Comparison of ENCODE assay signal across 16 cellular contexts in the genomic region with DNA sequence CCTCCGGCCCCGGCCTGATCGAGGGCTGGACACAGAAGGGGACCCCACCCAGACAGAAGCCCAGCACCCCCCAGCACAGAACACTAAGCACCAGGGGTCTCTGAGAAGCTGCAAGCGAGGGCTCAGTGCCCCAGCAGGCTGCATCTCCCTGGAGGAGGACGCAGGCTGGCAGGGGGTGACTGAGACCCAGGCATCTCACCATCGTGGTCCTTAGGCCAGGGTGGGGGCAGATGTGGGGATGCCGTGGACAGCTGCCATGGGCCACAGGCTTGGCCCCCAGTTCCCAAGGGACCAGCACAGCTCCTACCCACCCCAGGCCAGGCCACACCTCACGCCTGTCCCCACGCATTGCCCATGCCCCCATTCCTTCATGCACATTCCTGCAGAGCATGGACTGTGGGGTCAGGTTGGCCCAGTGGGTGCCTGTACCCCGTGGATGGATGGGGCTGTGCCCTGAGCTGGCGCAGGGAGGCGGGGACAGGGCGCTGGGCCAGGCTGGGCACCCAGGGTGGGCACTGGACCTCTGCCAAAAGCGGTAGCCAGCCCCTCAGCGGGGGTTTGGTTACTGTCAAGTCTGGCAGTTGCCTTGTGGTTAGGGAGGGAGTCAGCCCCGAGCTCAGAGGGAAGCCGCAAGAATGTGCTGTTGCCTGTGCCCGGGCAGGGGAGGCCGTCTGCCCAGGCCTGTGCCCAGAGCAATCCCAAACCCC.
DNase-seq lines count a peak whose midpoint lies in the region; ATAC-seq and TF ChIP-seq lines count a peak whose summit lies in the region.
"Had no signal": no experiment of that assay in that cellular context is flagged by ENCODE, and none has a peak within 500 bp of the region (broad histone marks: within the 10 kb centered on the region; RNA-seq: fewer than 3 reads in every experiment).

No MANE protein-coding gene starts in this region.

- no peaks in the 10 kb centered on the region for H3K27me3 Mint-ChIP-seq in activated CD8-positive, alpha-beta T cell treated with anti-CD3 and anti-CD28 coated beads for 36 hours
- peaks cover 0 to 5% (median 3%) of the 10 kb centered on the region in 3 donors for H3K27me3 Mint-ChIP-seq in CD14-positive monocyte (ENCODE audit: low read depth in 3 of 3)
- H3K27me3 Mint-ChIP-seq: activated naive CD8-positive, alpha-beta T cell treated with anti-CD3 and anti-CD28 coated beads, Interleukin-2, amount 50 U/mL, for 24 hours had no signal

- CTCF ChIA-PET in activated CD8-positive, alpha-beta T cell treated with anti-CD3 and anti-CD28 coated beads for 36 hours (lab: Charles Lee): interaction anchor here (3.1 kb wide), 1 partner anchor 63 kb away, joined by 10 read pairs; no protein-coding TSS in a partner anchor

- H3K9me3 Mint-ChIP-seq in activated CD8-positive, alpha-beta T cell treated with anti-CD3 and anti-CD28 coated beads for 36 hours: no peaks in the 10 kb centered on the region
- H3K9me3 Mint-ChIP-seq in CD14-positive monocyte: peaks cover 0 to 8% (median 2%) of the 10 kb centered on the region in 7 donors
- H3K9me3 Mint-ChIP-seq: activated naive CD8-positive, alpha-beta T cell treated with anti-CD3 and anti-CD28 coated beads, Interleukin-2, amount 50 U/mL, for 24 hours had no signal

- no peak overlapping the region for H3K4me3 Mint-ChIP-seq in activated CD8-positive, alpha-beta T cell treated with anti-CD3 and anti-CD28 coated beads for 36 hours
- H3K4me3 Mint-ChIP-seq in CD14-positive monocyte: no peak overlapping the region
- H3K4me3 Mint-ChIP-seq: activated naive CD8-positive, alpha-beta T cell treated with anti-CD3 and anti-CD28 coated beads, Interleukin-2, amount 50 U/mL, for 24 hours had no signal

- peaks cover 1% of the 10 kb centered on the region for H3K4me1 Mint-ChIP-seq in activated CD8-positive, alpha-beta T cell treated with anti-CD3 and anti-CD28 coated beads for 36 hours (ENCODE audit: low read depth)
- H3K4me1 Mint-ChIP-seq in CD14-positive monocyte: peaks cover 2% of the 10 kb centered on the region
- H3K4me1 Mint-ChIP-seq: activated naive CD8-positive, alpha-beta T cell treated with anti-CD3 and anti-CD28 coated beads, Interleukin-2, amount 50 U/mL, for 24 hours had no signal

- H3K27ac Mint-ChIP-seq in activated CD8-positive, alpha-beta T cell treated with anti-CD3 and anti-CD28 coated beads for 36 hours: no peak overlapping the region
- no peak overlapping the region for H3K27ac Mint-ChIP-seq in CD14-positive monocyte
- H3K27ac Mint-ChIP-seq: activated naive CD8-positive, alpha-beta T cell treated with anti-CD3 and anti-CD28 coated beads, Interleukin-2, amount 50 U/mL, for 24 hours had no signal

- H3K9me3 ChIP-seq in SJCRH30 (replicated peaks): no peaks in the 10 kb centered on the region
- H3K9me3 ChIP-seq: mucosa of descending colon had no signal

- H3K27ac ChIP-seq in SJCRH30: no peak overlapping the region

- H3K4me3 ChIP-seq in AG10803 (ENCODE audit: low read length): no peak overlapping the region
- no peak overlapping the region for H3K4me3 ChIP-seq in SJCRH30
- H3K4me3 ChIP-seq: mucosa of descending colon had no signal

- intact Hi-C loops in activated CD8-positive, alpha-beta T cell treated with anti-CD3 and anti-CD28 coated beads for 36 hours (cut with micrococcal nuclease): no loop called here
- intact Hi-C loops in CD14-positive monocyte (cut with micrococcal nuclease): no loop called here

- H3K4me1 ChIP-seq in SJCRH30: peaks cover 22% of the 10 kb centered on the region

- POLR2A ChIA-PET in activated CD8-positive, alpha-beta T cell treated with anti-CD3 and anti-CD28 coated beads for 36 hours (lab: Charles Lee): no interaction called here

- DNase-seq in AG10803 (ENCODE audit: low read depth) (peak; percentile 67), HS-27A (ENCODE audit: low read depth) (peak; percentile 78), SJCRH30 (peak; percentile 63 to 72), fibroblast of gingiva (ENCODE audit: low read depth) (peak; percentile 68), NCI-H2227 (lab: John Stamatoyannopoulos, UW; ENCODE audit: unreplicated experiment) (no peak), CD14-positive monocyte (ENCODE audit: low spot score) (no peak)
- no peak for DNase-seq in activated CD8-positive, alpha-beta T cell treated with anti-CD3 and anti-CD28 coated beads for 36 hours
- DNase-seq: activated naive CD8-positive, alpha-beta T cell treated with anti-CD3 and anti-CD28 coated beads, Interleukin-2, amount 50 U/mL, for 24 hours; activated T-cell treated with anti-CD3 and anti-CD28 coated beads, Interleukin-2, amount 50 U/mL, for 1 hour; foreskin melanocyte; MM.1S; mucosa of descending colon; NCI-H446 treated with DMSO at 0.1 percent for 48 hours; stimulated activated CD4-positive, alpha-beta T cell treated with anti-CD3 and anti-CD28 coated beads, Interleukin-1b, Interleukin-23, amount 100 ng/mL, for 48 hours had no signal

- no peak for ATAC-seq in GM19324 (IDR thresholded peaks at IDR 0.05; ENCODE audit: low FRiP score, unreplicated experiment)
- ATAC-seq in activated CD8-positive, alpha-beta T cell treated with anti-CD3 and anti-CD28 coated beads for 36 hours: no peak
- ATAC-seq: activated CD4-positive, CD25-positive, alpha-beta regulatory T cell treated with anti-CD3 and anti-CD28 coated beads, Interleukin-2, amount 50 U/mL, for 24 hours; activated naive CD8-positive, alpha-beta T cell treated with anti-CD3 and anti-CD28 coated beads, Interleukin-2, amount 50 U/mL, for 24 hours; mucosa of descending colon had no signal

- H3K27me3 ChIP-seq in SJCRH30: peaks cover 6% of the 10 kb centered on the region; the same call in 1 of the 2 replicates

- no peak for TF ChIP-seq CTCF in AG10803 (conservative IDR thresholded peaks at IDR 0.05; ENCODE audit: low read length)
- no peak for TF ChIP-seq CTCF in activated CD8-positive, alpha-beta T cell treated with anti-CD3 and anti-CD28 coated beads for 36 hours (IDR thresholded peaks at IDR 0.05)
- no peak for TF ChIP-seq CTCF in CD14-positive monocyte (IDR thresholded peaks at IDR 0.05)

- no peaks in the 10 kb centered on the region for H3K36me3 Mint-ChIP-seq in activated CD8-positive, alpha-beta T cell treated with anti-CD3 and anti-CD28 coated beads for 36 hours (ENCODE audit: low read depth)
- H3K36me3 Mint-ChIP-seq in CD14-positive monocyte: no peaks in the 10 kb centered on the region

- no peaks in the 10 kb centered on the region for H3K36me3 ChIP-seq in SJCRH30

Comparison
In these comparisons a context has a peak if more than half of its experiments do, and no peak if none do; other contexts are left out.
1. DNase-seq: peak in AG10803 (single experiment), HS-27A (single experiment), SJCRH30 (2 of 2) and fibroblast of gingiva (single experiment); none in NCI-H2227 (single experiment), activated CD8-positive, alpha-beta T cell treated with anti-CD3 and anti-CD28 coated beads for 36 hours (single experiment) and CD14-positive monocyte (single experiment).